10 cellular contexts compared by ENCODE assay signal in genomic region chr9:68793605-68794343, GRCh38.
DNase-seq lines count a peak whose midpoint lies in the region; ATAC-seq and TF ChIP-seq lines count a peak whose summit lies in the region.
"Had no signal": no experiment of that assay in that cellular context is flagged by ENCODE, and none has a peak within 500 bp of the region (broad histone marks: within the 10 kb centered on the region; RNA-seq: fewer than 3 reads in every experiment).

No MANE protein-coding gene starts in this region.

- no peak overlapping the region for H3K27ac ChIP-seq in CD4-positive, CD25-positive, alpha-beta regulatory T cell (ENCODE audit: insufficient read depth, low read length, poor library complexity, severe bottlenecking)
- H3K27ac ChIP-seq in body of pancreas: no peak overlapping the region

- peak; percentile 89 to 96 for ATAC-seq in CD4-positive, CD25-positive, alpha-beta regulatory T cell (ENCODE audit: low read depth in 2 of 2)
- ATAC-seq in GM19351 (IDR thresholded peaks at IDR 0.05; ENCODE audit: unreplicated experiment): peak; percentile 97
- peak; percentile 92 for ATAC-seq in HG02938 (IDR thresholded peaks at IDR 0.05; ENCODE audit: unreplicated experiment)
- ATAC-seq in body of pancreas: no peak

- whole genome bisulfite sequencing in body of pancreas, 2 donors: 83 to 90% methylated on average over 6 of the region's 6 CpGs

- no peaks in the 10 kb centered on the region for H3K27me3 ChIP-seq in CD4-positive, CD25-positive, alpha-beta regulatory T cell (ENCODE audit: control insufficient read depth, insufficient read depth, low read length)
- H3K27me3 ChIP-seq in body of pancreas (no peaks in the 10 kb centered on the region), MG63 (0 out of 2 replicates have a peak, but pooled peaks cover 3% of the 10 kb centered on the region)

- H3K36me3 ChIP-seq in CD4-positive, CD25-positive, alpha-beta regulatory T cell (ENCODE audit: control insufficient read depth, insufficient read depth, low read length): no peaks in the 10 kb centered on the region
- H3K36me3 ChIP-seq in body of pancreas (replicated peaks in 1 of 2; ENCODE audit: insufficient read depth in 1 of 2, low read depth in 2 of 2) (no peaks in the 10 kb centered on the region), MG63 (no peaks in the 10 kb centered on the region)

- H3K36me3 Mint-ChIP-seq in CD4-positive, CD25-positive, alpha-beta regulatory T cell: no peaks in the 10 kb centered on the region
- peaks cover 0 to 5% (median 0%) of the 10 kb centered on the region in 3 donors for H3K36me3 Mint-ChIP-seq in immature natural killer cell

- H3K27me3 Mint-ChIP-seq in CD4-positive, CD25-positive, alpha-beta regulatory T cell: no peaks in the 10 kb centered on the region
- H3K27me3 Mint-ChIP-seq in immature natural killer cell (ENCODE audit: low read depth in 3 of 3): peaks cover 0 to 3% (median 2%) of the 10 kb centered on the region in 3 donors

- peaks cover 8% of the 10 kb centered on the region for H3K4me1 ChIP-seq in CD4-positive, CD25-positive, alpha-beta regulatory T cell (ENCODE audit: control insufficient read depth, insufficient read depth, low read length, poor library complexity, severe bottlenecking)
- peaks cover 15% of the 10 kb centered on the region for H3K4me1 ChIP-seq in body of pancreas

- H3K4me3 ChIP-seq in CD4-positive, CD25-positive, alpha-beta regulatory T cell (ENCODE audit: low read depth, low read length): no peak overlapping the region
- H3K4me3 ChIP-seq in body of pancreas (no peak overlapping the region), MG63 (no peak overlapping the region)

- DNase-seq in CD4-positive, CD25-positive, alpha-beta regulatory T cell: peak in 2 of 3 donors; percentile 44 to 86
- peak; percentile 0 for DNase-seq in SKM-1 treated with dmso at 0.1 percent for 144 hours (lab: John Stamatoyannopoulos, UW; ENCODE audit: unreplicated experiment)
- DNase-seq in immature natural killer cell: no peak
- DNase-seq in body of pancreas: no peak
- no peak for DNase-seq in A172 (ENCODE audit: low spot score)
- DNase-seq in MG63: no peak
- DNase-seq: stimulated activated CD4-positive, alpha-beta T cell treated with anti-CD3 and anti-CD28 coated beads, Interleukin-4, amount 100 ng/mL, for 24 hours had no signal

- no peak for TF ChIP-seq CTCF in body of pancreas (IDR thresholded peaks at IDR 0.05)

- peaks cover 0 to 11% (median 7%) of the 10 kb centered on the region in 4 donors for H3K4me1 Mint-ChIP-seq in CD4-positive, CD25-positive, alpha-beta regulatory T cell
- no peaks in the 10 kb centered on the region for H3K4me1 Mint-ChIP-seq in immature natural killer cell
- H3K4me1 Mint-ChIP-seq: central memory CD8-positive, alpha-beta T cell had no signal

- no peak overlapping the region for H3K27ac Mint-ChIP-seq in CD4-positive, CD25-positive, alpha-beta regulatory T cell
- H3K27ac Mint-ChIP-seq in immature natural killer cell: no peak overlapping the region

- intact Hi-C loops in body of pancreas (cut with DNase I): no loop called here

- no peak overlapping the region for H3K4me3 Mint-ChIP-seq in CD4-positive, CD25-positive, alpha-beta regulatory T cell
- no peak overlapping the region for H3K4me3 Mint-ChIP-seq in immature natural killer cell
- H3K4me3 Mint-ChIP-seq: central memory CD8-positive, alpha-beta T cell had no signal

- TF ChIP-seq POLR2A in body of pancreas (IDR thresholded peaks at IDR 0.05): no peak

- H3K9me3 Mint-ChIP-seq in CD4-positive, CD25-positive, alpha-beta regulatory T cell: no peaks in the 10 kb centered on the region
- H3K9me3 Mint-ChIP-seq in immature natural killer cell: no peaks in the 10 kb centered on the region
- H3K9me3 Mint-ChIP-seq: central memory CD8-positive, alpha-beta T cell had no signal

- no peaks in the 10 kb centered on the region for H3K9me3 ChIP-seq in CD4-positive, CD25-positive, alpha-beta regulatory T cell (ENCODE audit: control insufficient read depth in 2 of 2, low read length in 2 of 2)
- H3K9me3 ChIP-seq in body of pancreas (no peaks in the 10 kb centered on the region), MG63 (no peaks in the 10 kb centered on the region)

Comparison
In these comparisons a context has a peak if more than half of its experiments do, and no peak if none do; other contexts are left out.
1. DNase-seq: peak in CD4-positive, CD25-positive, alpha-beta regulatory T cell (2 of 3) and SKM-1 treated with dmso at 0.1 percent for 144 hours (single experiment); none in immature natural killer cell (0 of 3), body of pancreas (0 of 4), A172 (single experiment) and MG63 (single experiment).